ENCODE assay signal across 8 cellular contexts in the genomic region with DNA sequence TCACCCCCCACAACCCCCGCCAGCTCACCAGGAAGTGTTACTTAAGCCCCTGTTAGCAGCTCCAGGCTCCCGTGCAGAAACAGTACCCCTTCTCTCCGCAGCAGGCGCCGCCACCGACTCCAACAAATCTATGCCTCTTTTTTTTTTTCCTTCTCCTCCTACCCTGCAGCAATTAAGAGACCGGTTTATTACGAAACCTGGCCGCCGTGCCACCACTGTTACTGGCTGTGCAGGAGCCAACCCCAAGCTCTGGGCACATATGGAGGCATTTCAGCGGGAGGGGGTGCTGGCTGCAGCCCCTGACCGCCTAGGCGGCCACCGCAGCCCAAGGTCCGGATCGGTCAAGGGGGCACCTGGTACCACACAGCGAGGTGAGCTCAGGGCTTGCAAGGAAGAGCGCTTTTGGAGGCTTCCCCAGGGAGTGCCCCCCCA. TPM values are rescaled to one million over a fixed set of nuclear protein-coding genes. Genes with fewer than 3 reads are reported as not detected.
DNase-seq lines count a peak whose midpoint lies in the region; ATAC-seq and TF ChIP-seq lines count a peak whose summit lies in the region.

No MANE protein-coding gene starts in this region.

- ATAC-seq in HCT116 (no peak), GM18873 (IDR thresholded peaks at IDR 0.05; ENCODE audit: low FRiP score, unreplicated experiment) (no peak)

- in situ Hi-C loops in brain microvascular endothelial cell (cut with HindIII; ENCODE audit: low pct_ligation_motif_present, low sequenced_read_pairs), result no loop called here

- no peak for TF ChIP-seq RAD21 in HCT116 (IDR thresholded peaks at IDR 0.05; ENCODE audit: low read depth)

- RAD21 ChIA-PET in HCT116 (lab: Charles Lee; ENCODE audit: low non-redundant PET in 1 of 2, low total read pairs in 2 of 2, uncharacterized antibody in 2 of 2, unreplicated experiment in 2 of 2), result no interaction called here

- no peak for TF ChIP-seq POLR2A in HCT116 (IDR thresholded peaks at IDR 0.05; ENCODE audit: borderline replicate concordance, extremely low read depth, insufficient read depth, insufficient read length)

- H3K36me3 ChIP-seq in HCT116 (ENCODE audit: control insufficient read depth in 1 of 2, insufficient read depth in 2 of 2, low read length in 2 of 2) (peaks cover 2 to 20% of the 10 kb centered on the region in 2 experiments; a peak in 1 of 4 replicates), SK-N-MC (ENCODE audit: insufficient read depth, low read length) (no peaks in the 10 kb centered on the region), brain microvascular endothelial cell (replicated peaks) (peaks cover 20% of the 10 kb centered on the region), iPS-20b (ENCODE audit: insufficient read depth, low read depth, low read length) (no peaks in the 10 kb centered on the region), skeletal muscle tissue (ENCODE audit: control insufficient read depth in 3 of 3, insufficient read depth in 3 of 3, low read length in 3 of 3) (peaks cover 0 to 8% (median 0%) of the 10 kb centered on the region in 3 donors)

- TF ChIP-seq CTCF in AG04449 (IDR thresholded peaks at IDR 0.05; ENCODE audit: insufficient read depth, low read length, missing control alignments), result peak; percentile 5
- TF ChIP-seq CTCF in HCT116 (IDR thresholded peaks at IDR 0.05 in 2 of 3, conservative IDR thresholded peaks at IDR 0.05 in 1 of 3; ENCODE audit: borderline replicate concordance in 1 of 3, insufficient read depth in 1 of 3, low read depth in 2 of 3, low read length in 2 of 3), result no peak
- peak; percentile 41 for TF ChIP-seq CTCF in brain microvascular endothelial cell (IDR thresholded peaks at IDR 0.05; ENCODE audit: low read depth, low read length, missing control alignments)

- H3K4me3 ChIP-seq in AG04449 (ENCODE audit: low read depth, low read length) (peak overlapping the region; percentile 100), HCT116 (replicated peaks in 1 of 2; ENCODE audit: low read depth in 1 of 2, low read length in 2 of 2) (no peak overlapping the region), SK-N-MC (peak overlapping the region; percentile 96), brain microvascular endothelial cell (ENCODE audit: low read depth, low read length) (peak overlapping the region; percentile 100), iPS-20b (ENCODE audit: low read length) (peak overlapping the region; percentile 90), skeletal muscle tissue (ENCODE audit: low read length in 3 of 3) (peak overlapping the region; percentile 70 to 96 (median 76))

- CTCF ChIA-PET in AG04449 (lab: Yijun Ruan, JAX) (interaction anchor here (0.8 to 6.7 kb wide), 8 partner anchors 15 to 158 kb away, joined by 3 to 68 read pairs (median 4); no protein-coding TSS in a partner anchor), HCT116 (lab: Charles Lee) (interaction anchor here (1.4 kb wide), 1 partner anchor 133 kb away, joined by 4 read pairs; no protein-coding TSS in a partner anchor)

- DNase-seq in AG04449 (ENCODE audit: low read depth, low spot score), result no peak
- DNase-seq in HCT116 (ENCODE audit: low read depth, low spot score), result no peak
- DNase-seq in SK-N-MC (ENCODE audit: low read depth, low spot score), result peak; percentile 62
- no peak for DNase-seq in brain microvascular endothelial cell
- DNase-seq in SW480 (ENCODE audit: low spot score), result no peak

- peaks cover 14% of the 10 kb centered on the region; the same call in 1 of the 2 replicates for H4K20me1 ChIP-seq in HCT116 (ENCODE audit: insufficient read depth)

- no peak overlapping the region for H2AFZ ChIP-seq in HCT116 (ENCODE audit: low read depth, low read length, poor library complexity, severe bottlenecking)

- H3K9ac ChIP-seq in HCT116 (ENCODE audit: low read length), result no peak overlapping the region
- H3K9ac ChIP-seq in SK-N-MC (ENCODE audit: insufficient read length), result no peak overlapping the region
- H3K9ac ChIP-seq in iPS-20b (ENCODE audit: low read depth, low read length), result no peak overlapping the region
- peak overlapping the region; percentile 97 to 99 (median 98) for H3K9ac ChIP-seq in skeletal muscle tissue (ENCODE audit: low read depth in 1 of 3, low read length in 3 of 3)

- POLR2A ChIA-PET in AG04449 (lab: Yijun Ruan, JAX) (interaction anchor here (0.6 to 6.9 kb wide), 16 partner anchors 11 to 327 kb away, joined by 3 to 240 read pairs (median 4); partner anchors contain the start of genes AP3D1 and TIMM13), HCT116 (lab: Charles Lee) (interaction anchor here (0.7 to 4.0 kb wide), 11 partner anchors 16 to 131 kb away, joined by 3 to 91 read pairs (median 4); no protein-coding TSS in a partner anchor)

- H3K9me3 ChIP-seq in HCT116 (ENCODE audit: control insufficient read depth in 1 of 2, insufficient read depth in 1 of 2, low read depth in 1 of 2, low read length in 2 of 2), result no peaks in the 10 kb centered on the region
- no peaks in the 10 kb centered on the region for H3K9me3 ChIP-seq in SK-N-MC (ENCODE audit: low read depth, low read length)
- no peaks in the 10 kb centered on the region for H3K9me3 ChIP-seq in iPS-20b (ENCODE audit: insufficient read depth, low read depth, low read length)
- no peaks in the 10 kb centered on the region for H3K9me3 ChIP-seq in skeletal muscle tissue (ENCODE audit: control insufficient read depth in 3 of 3, low read length in 3 of 3)

- H3K27ac ChIP-seq in HCT116 (ENCODE audit: low read depth, low read length) (no peak overlapping the region), SK-N-MC (peak overlapping the region; percentile 68), brain microvascular endothelial cell (peak overlapping the region; percentile 95), iPS-20b (ENCODE audit: low read length) (no peak overlapping the region), skeletal muscle tissue (ENCODE audit: low read depth, low read length) (peak overlapping the region; percentile 95)

- no peak overlapping the region for H3K4me2 ChIP-seq in HCT116 (ENCODE audit: low read length)

- H3K27me3 ChIP-seq in HCT116 (ENCODE audit: insufficient read depth, low read length) (no peaks in the 10 kb centered on the region), brain microvascular endothelial cell (replicated peaks) (no peaks in the 10 kb centered on the region), iPS-20b (ENCODE audit: insufficient read depth, low read length) (peaks cover 59% of the 10 kb centered on the region), skeletal muscle tissue (ENCODE audit: control insufficient read depth in 3 of 3, insufficient read depth in 3 of 3, low read length in 3 of 3) (no peaks in the 10 kb centered on the region)

- intact Hi-C loops in HCT116 (cut with micrococcal nuclease), result no loop called here

- H3K79me2 ChIP-seq in HCT116 (ENCODE audit: insufficient read depth, low read length), result peaks cover 24% of the 10 kb centered on the region

- H3K9me2 ChIP-seq in HCT116 (ENCODE audit: insufficient read depth), result no peaks in the 10 kb centered on the region

- no TSS peak for BruUV-seq in HCT116 (replicated peaks; lab: Mats Ljungman, UMichigan)

- H3K4me1 ChIP-seq in HCT116 (ENCODE audit: control insufficient read depth in 1 of 2, insufficient read depth in 2 of 2, low read length in 2 of 2) (peaks cover 18 to 42% of the 10 kb centered on the region in 2 experiments), iPS-20b (ENCODE audit: insufficient read depth, low read length) (peaks cover 2% of the 10 kb centered on the region; the same call in 1 of the 2 replicates), skeletal muscle tissue (ENCODE audit: control insufficient read depth in 3 of 3, insufficient read depth in 3 of 3, low read length in 3 of 3) (peaks cover 13 to 41% (median 38%) of the 10 kb centered on the region in 3 donors)

TF ChIP-seq in HCT116, 20 proteins besides CTCF, POLR2A, EP300 and RAD21:
- TF ChIP-seq POLR2AphosphoS5 (IDR thresholded peaks at IDR 0.05; ENCODE audit: low read depth, low read length) (peak; percentile 49; the same call in 1 of the 2 replicates), SRF (IDR thresholded peaks at IDR 0.05; ENCODE audit: low read depth) (no peak), EGR1 (IDR thresholded peaks at IDR 0.05; ENCODE audit: low read depth) (no peak)

RNA-seq across cellular contexts. Expression of gene GADD45B, which starts 2.4 kb away (rescaled TPM):
- total RNA-seq in HCT116 (2021; ENCODE audit: unreplicated experiment) (37.9 TPM), skeletal muscle tissue (5.7 TPM)
- 40.1 and 61.8 TPM in 2 replicates for polyA plus RNA-seq in HCT116 (2012)

RNA-seq across cellular contexts. Expression of gene LMNB2, which starts 21.6 kb away (rescaled TPM):
- total RNA-seq in HCT116 (2021; ENCODE audit: unreplicated experiment) (228 TPM), skeletal muscle tissue (52.7 TPM)
- polyA plus RNA-seq in HCT116 (2012), result 166 and 204 TPM in 2 replicates

RNA-seq across cellular contexts. Expression of gene TIMM13, which starts 51.0 kb away (rescaled TPM):
- total RNA-seq in HCT116 (2021; ENCODE audit: unreplicated experiment), result 151 TPM
- 77.6 and 78.7 TPM in 2 replicates for polyA plus RNA-seq in HCT116 (2012)
- total RNA-seq in skeletal muscle tissue, result 29.7 TPM

Comparison
In these comparisons a context has a peak if more than half of its experiments do, and no peak if none do; other contexts are left out.
1. H3K4me3 ChIP-seq: peak in AG04449 (single experiment), SK-N-MC (single experiment), brain microvascular endothelial cell (single experiment), iPS-20b (single experiment) and skeletal muscle tissue (3 of 3); none in HCT116 (0 of 2).
2. CTCF ChIP-seq: peak in AG04449 (single experiment) and brain microvascular endothelial cell (single experiment); none in HCT116 (0 of 3).
3. H3K27ac ChIP-seq: peak in SK-N-MC (single experiment), brain microvascular endothelial cell (single experiment) and skeletal muscle tissue (single experiment); none in HCT116 (single experiment) and iPS-20b (single experiment).
4. H3K9ac ChIP-seq: peak in skeletal muscle tissue (3 of 3); none in HCT116 (single experiment), SK-N-MC (single experiment) and iPS-20b (single experiment).